In genomic region chr6:112187736-112188135, GRCh38 we compare ENCODE assay signal across 18 cellular contexts.
DNase-seq lines count a peak whose midpoint lies in the region; ATAC-seq and TF ChIP-seq lines count a peak whose summit lies in the region.
"Had no signal": no experiment of that assay in that cellular context is flagged by ENCODE, and none has a peak within 500 bp of the region (broad histone marks: within the 10 kb centered on the region; RNA-seq: fewer than 3 reads in every experiment).

No MANE protein-coding gene starts in this region.

- ATAC-seq in DND-41 (ENCODE audit: insufficient read depth, low read depth) (peak; percentile 55; the same call in 2 of the 3 replicates), GM19324 (IDR thresholded peaks at IDR 0.05; ENCODE audit: low FRiP score, unreplicated experiment) (no peak), upper lobe of right lung (no peak)
- peak; percentile 39 to 44 for ATAC-seq in stimulated activated naive B cell treated with anti-CD40 and anti-IgM and Interleukin-4, amounts not matched to agents 10 μg/mL and 1 μg/mL and 100 μg/mL, for 72 hours (replicated peaks)
- ATAC-seq: K562 had no signal

- H3K4me2 ChIP-seq in DND-41 (ENCODE audit: insufficient read depth, low read length) = no peak overlapping the region

- no peaks in the 10 kb centered on the region for H3K9me3 Mint-ChIP-seq in mesothelial cell of epicardium
- no peaks in the 10 kb centered on the region for H3K9me3 Mint-ChIP-seq in stimulated activated naive B cell treated with anti-CD40 and anti-IgM and Interleukin-4, amounts not matched to agents 10 μg/mL and 1 μg/mL and 100 μg/mL, for 72 hours
- H3K9me3 Mint-ChIP-seq: H9, HFFc6 had no signal

- H3K27me3 ChIP-seq in DND-41 (ENCODE audit: insufficient read depth, low read length, poor library complexity) = peaks cover 9% of the 10 kb centered on the region
- no peaks in the 10 kb centered on the region for H3K27me3 ChIP-seq in upper lobe of right lung
- H3K27me3 ChIP-seq: SJCRH30 had no signal

- DNase-seq in DND-41 (no peak), mesothelial cell of epicardium (ENCODE audit: low spot score in 2 of 2, unreplicated experiment in 2 of 2) (no peak), GOT3 (lab: John Stamatoyannopoulos, UW) (no peak), NCI-H526 treated with DMSO at 0.1 percent for 48 hours (lab: John Stamatoyannopoulos, UW) (no peak), upper lobe of right lung (no peak)
- DNase-seq in stimulated activated naive B cell treated with anti-CD40 and anti-IgM and Interleukin-4, amounts not matched to agents 10 μg/mL and 1 μg/mL and 100 μg/mL, for 72 hours = no peak
- DNase-seq: DMS53, H9, HFFc6, NCI-H1105, NCI-H2029 treated with DMSO at 0.1 percent for 48 hours, NCI-H226, NCI-H524, SJCRH30 had no signal

- H3K9ac ChIP-seq in DND-41 (ENCODE audit: low read depth, low read length) = no peak overlapping the region

- H3K9me3 ChIP-seq in DND-41 (ENCODE audit: insufficient read depth, low read length, severe bottlenecking) = no peaks in the 10 kb centered on the region
- H3K9me3 ChIP-seq in upper lobe of right lung = no peaks in the 10 kb centered on the region
- H3K9me3 ChIP-seq: SJCRH30 had no signal

- H3K4me1 ChIP-seq in DND-41 (ENCODE audit: insufficient read depth, low read length) (no peaks in the 10 kb centered on the region), upper lobe of right lung (no peaks in the 10 kb centered on the region)

- no peaks in the 10 kb centered on the region for H3K27me3 Mint-ChIP-seq in mesothelial cell of epicardium (ENCODE audit: low read depth)
- H3K27me3 Mint-ChIP-seq in stimulated activated naive B cell treated with anti-CD40 and anti-IgM and Interleukin-4, amounts not matched to agents 10 μg/mL and 1 μg/mL and 100 μg/mL, for 72 hours = peaks cover 0 to 17% of the 10 kb centered on the region in 2 donors

- TF ChIP-seq CTCF in DND-41 (IDR thresholded peaks at IDR 0.05; ENCODE audit: borderline replicate concordance, extremely low read depth, low read length, poor library complexity, severe bottlenecking) (no peak), mesothelial cell of epicardium (IDR thresholded peaks at IDR 0.05; ENCODE audit: unreplicated experiment) (no peak), upper lobe of right lung (IDR thresholded peaks at IDR 0.05) (no peak)

- no peak overlapping the region for H3K4me3 Mint-ChIP-seq in mesothelial cell of epicardium
- no peak overlapping the region for H3K4me3 Mint-ChIP-seq in stimulated activated naive B cell treated with anti-CD40 and anti-IgM and Interleukin-4, amounts not matched to agents 10 μg/mL and 1 μg/mL and 100 μg/mL, for 72 hours
- H3K4me3 Mint-ChIP-seq: H9, HFFc6 had no signal

- H2AFZ ChIP-seq in DND-41 (ENCODE audit: low read depth, low read length) = no peak overlapping the region

- no peaks in the 10 kb centered on the region for H4K20me1 ChIP-seq in DND-41 (ENCODE audit: insufficient read depth, low read length)

- peaks cover 60% of the 10 kb centered on the region for H3K4me1 Mint-ChIP-seq in mesothelial cell of epicardium
- H3K4me1 Mint-ChIP-seq in stimulated activated naive B cell treated with anti-CD40 and anti-IgM and Interleukin-4, amounts not matched to agents 10 μg/mL and 1 μg/mL and 100 μg/mL, for 72 hours = peaks cover 2 to 7% of the 10 kb centered on the region in 2 donors

- H3K4me3 ChIP-seq in DND-41 (ENCODE audit: low read depth in 1 of 2, low read length in 2 of 2) = no peak overlapping the region
- H3K4me3 ChIP-seq in upper lobe of right lung = no peak overlapping the region
- H3K4me3 ChIP-seq: K562, SJCRH30 had no signal

- H3K27ac ChIP-seq in DND-41 (ENCODE audit: low read length) = no peak overlapping the region
- no peak overlapping the region for H3K27ac ChIP-seq in upper lobe of right lung
- H3K27ac ChIP-seq: C4-2B, SJCRH30 had no signal

- H3K36me3 ChIP-seq in DND-41 (ENCODE audit: insufficient read depth, low read length) = no peaks in the 10 kb centered on the region
- no peaks in the 10 kb centered on the region for H3K36me3 ChIP-seq in upper lobe of right lung
- H3K36me3 ChIP-seq: SJCRH30 had no signal

- H3K36me3 Mint-ChIP-seq in mesothelial cell of epicardium = peaks cover under 1% of the 10 kb centered on the region
- H3K36me3 Mint-ChIP-seq in stimulated activated naive B cell treated with anti-CD40 and anti-IgM and Interleukin-4, amounts not matched to agents 10 μg/mL and 1 μg/mL and 100 μg/mL, for 72 hours = no peaks in the 10 kb centered on the region

- no peaks in the 10 kb centered on the region for H3K79me2 ChIP-seq in DND-41 (ENCODE audit: insufficient read depth, low read length)

- intact Hi-C loops in upper lobe of right lung (cut with DNase I) = no loop called here

- H3K27ac Mint-ChIP-seq in mesothelial cell of epicardium = peak overlapping the region; percentile 41
- peak overlapping the region; percentile 20 for H3K27ac Mint-ChIP-seq in stimulated activated naive B cell treated with anti-CD40 and anti-IgM and Interleukin-4, amounts not matched to agents 10 μg/mL and 1 μg/mL and 100 μg/mL, for 72 hours
- H3K27ac Mint-ChIP-seq: H9, HFFc6 had no signal

TF ChIP-seq in PFSK-1, 5 proteins besides CTCF, POLR2A, EP300 and RAD21:
- TF ChIP-seq TAF1 (IDR thresholded peaks at IDR 0.05; ENCODE audit: borderline replicate concordance, insufficient read depth, low read length) (0 out of 2 replicates have a peak, but pooled peaks have one; percentile 14), REST (IDR thresholded peaks at IDR 0.05; ENCODE audit: insufficient read depth in 1 of 2, low read depth in 2 of 2, low read length in 2 of 2) (no peak), SIN3A (IDR thresholded peaks at IDR 0.05; ENCODE audit: borderline replicate concordance, insufficient read depth, low read length) (0 out of 2 replicates have a peak, but pooled peaks have one; percentile 7), POLR2AphosphoS5 (IDR thresholded peaks at IDR 0.05; ENCODE audit: low read depth, low read length) (no peak), FOXP2 (optimal IDR thresholded peaks at IDR 0.05; ENCODE audit: borderline replicate concordance, extremely low read depth, extremely low read length, insufficient read depth) (no peak)

Comparison
In these comparisons a context has a peak if more than half of its experiments do, and no peak if none do; other contexts are left out.
1. ATAC-seq: peak in DND-41 (single experiment) and stimulated activated naive B cell treated with anti-CD40 and anti-IgM and Interleukin-4, amounts not matched to agents 10 μg/mL and 1 μg/mL and 100 μg/mL, for 72 hours (2 of 2); none in GM19324 (single experiment) and upper lobe of right lung (single experiment).